10 cellular contexts compared by ENCODE assay signal in the genomic region with DNA sequence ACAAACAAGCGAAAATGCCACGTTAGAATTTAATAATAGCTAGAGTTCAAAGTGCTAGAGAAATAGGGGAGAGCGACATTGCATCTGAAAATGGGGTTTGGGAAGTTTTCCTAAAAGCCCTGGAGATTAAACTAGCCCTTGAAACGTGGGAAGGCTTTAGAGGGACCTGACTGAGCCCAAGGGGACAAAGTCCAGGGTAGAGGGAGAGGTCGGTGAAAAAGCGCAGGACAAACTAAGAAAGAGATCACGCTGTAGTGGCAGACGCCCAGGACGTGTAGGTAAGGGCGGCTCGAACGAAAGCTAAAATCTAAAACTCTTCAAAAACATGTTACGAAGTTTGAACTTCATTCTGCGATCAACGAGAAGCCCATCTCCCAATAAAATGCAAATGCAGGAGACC. TPM values are rescaled to one million over a fixed set of nuclear protein-coding genes. Genes with fewer than 3 reads are reported as not detected.
DNase-seq lines count a peak whose midpoint lies in the region; ATAC-seq, FAIRE-seq and TF ChIP-seq lines count a peak whose summit lies in the region.
"Had no signal": no experiment of that assay in that cellular context is flagged by ENCODE, and none has a peak within 500 bp of the region (broad histone marks: within the 10 kb centered on the region; RNA-seq: fewer than 3 reads in every experiment).

No MANE protein-coding gene starts in this region.

- no peak for TF ChIP-seq CTCF in Calu3 (IDR thresholded peaks at IDR 0.05; ENCODE audit: unreplicated experiment)
- no peak for TF ChIP-seq CTCF in Peyer's patch (IDR thresholded peaks at IDR 0.05)
- no peak for TF ChIP-seq CTCF in endothelial cell of umbilical vein (IDR thresholded peaks at IDR 0.05; ENCODE audit: extremely low read depth in 1 of 2, insufficient read depth in 1 of 2, low read depth in 1 of 2, low read length in 2 of 2)
- TF ChIP-seq CTCF in parathyroid adenoma (IDR thresholded peaks at IDR 0.05), result no peak

- POLR2A ChIA-PET in endothelial cell of umbilical vein (lab: Charles Lee), result interaction anchor here (1.1 to 1.2 kb wide), 2 partner anchors 8 to 17 kb away, joined by 5 read pairs; no protein-coding TSS in a partner anchor

- H3K27me3 ChIP-seq in Peyer's patch (no peaks in the 10 kb centered on the region), endothelial cell of umbilical vein (ENCODE audit: control insufficient read depth in 2 of 2, insufficient read depth in 2 of 2, low read length in 2 of 2) (no peaks in the 10 kb centered on the region), parathyroid adenoma (ENCODE audit: control insufficient read depth, insufficient read depth, low read length) (no peaks in the 10 kb centered on the region)

- no peaks in the 10 kb centered on the region for H3K9me1 ChIP-seq in endothelial cell of umbilical vein (replicated peaks; ENCODE audit: control insufficient read depth, extremely low read depth, insufficient read depth, low read length)

- CTCF ChIA-PET in Calu3 (lab: Charles Lee) (interaction anchor here (0.8 kb wide), 1 partner anchor 8 kb away, joined by 4 read pairs; no protein-coding TSS in a partner anchor), endothelial cell of umbilical vein (lab: Charles Lee) (interaction anchor here (1.4 kb wide), 1 partner anchor 108 kb away, joined by 3 read pairs; no protein-coding TSS in a partner anchor)

- H3K36me3 ChIP-seq in Peyer's patch, result no peaks in the 10 kb centered on the region
- H3K36me3 ChIP-seq in endothelial cell of umbilical vein (ENCODE audit: control insufficient read depth in 2 of 2, extremely low read depth in 1 of 2, insufficient read depth in 2 of 2, low read length in 2 of 2), result no peaks in the 10 kb centered on the region
- no peaks in the 10 kb centered on the region for H3K36me3 ChIP-seq in parathyroid adenoma (ENCODE audit: control insufficient read depth, insufficient read depth, low read length)

- BruUV-seq in Calu3 (replicated peaks; lab: Mats Ljungman, UMichigan), result no TSS peak
- BruUV-seq in endothelial cell of umbilical vein (replicated peaks; lab: Mats Ljungman, UMichigan), result no TSS peak

- intact Hi-C loops in Calu3 (cut with micrococcal nuclease; ENCODE audit: unreplicated experiment), result loop anchor here (5.0 kb wide), 1 partner anchor 107 kb away; no protein-coding TSS in a partner anchor
- intact Hi-C loops in endothelial cell of umbilical vein (cut with micrococcal nuclease), result loop anchor here (1.0 to 10.0 kb wide), 4 partner anchors 53 to 199 kb away; no protein-coding TSS in a partner anchor

- no peaks in the 10 kb centered on the region for H3K27me3 Mint-ChIP-seq in Calu3 (ENCODE audit: unreplicated experiment)

- H3K79me2 ChIP-seq in endothelial cell of umbilical vein (ENCODE audit: control insufficient read depth, insufficient read depth, low read length) (peaks cover 30% of the 10 kb centered on the region), parathyroid adenoma (no peaks in the 10 kb centered on the region)

- no peaks in the 10 kb centered on the region for H3K4me1 ChIP-seq in Peyer's patch
- peaks cover 8% of the 10 kb centered on the region for H3K4me1 ChIP-seq in endothelial cell of umbilical vein (ENCODE audit: control insufficient read depth, extremely low read depth, insufficient read depth, low read length)
- peaks cover 4% of the 10 kb centered on the region for H3K4me1 ChIP-seq in parathyroid adenoma

- no peaks in the 10 kb centered on the region for H3K9me3 Mint-ChIP-seq in Calu3 (ENCODE audit: low read depth, unreplicated experiment)

- H3K9ac ChIP-seq in endothelial cell of umbilical vein (replicated peaks; ENCODE audit: extremely low read depth, insufficient read depth, low read length) (peak overlapping the region; percentile 84), parathyroid adenoma (no peak overlapping the region)

- peak; percentile 79 for FAIRE-seq in endothelial cell of umbilical vein (lab: Jason Lieb, UNC)

- DNase-seq in Calu3 (no peak), Peyer's patch (peak in 2 of 3 donors; percentile 48 to 65), endothelial cell of umbilical vein (ENCODE audit: low read depth, low spot score) (no peak), DMS79 (lab: John Stamatoyannopoulos, UW) (no peak), NCI-H748 treated with DMSO at 0.1 percent for 48 hours (lab: John Stamatoyannopoulos, UW) (no peak)

- TF ChIP-seq POLR2A in Peyer's patch (IDR thresholded peaks at IDR 0.05), result no peak
- no peak for TF ChIP-seq POLR2A in endothelial cell of umbilical vein (IDR thresholded peaks at IDR 0.05; ENCODE audit: low read depth, low read length)

- H3K27ac ChIP-seq in Peyer's patch (peak overlapping the region; percentile 93 to 100 (median 98)), endothelial cell of umbilical vein (ENCODE audit: insufficient read depth, low read depth, low read length) (peak overlapping the region; percentile 9), parathyroid adenoma (peak overlapping the region; percentile 91)

- H3K4me3 ChIP-seq in Peyer's patch, result peak overlapping the region in 3 of 4 donors; percentile 77 to 93 (median 84)
- peak overlapping the region in 2 of 3 experiments; percentile 59 to 83 for H3K4me3 ChIP-seq in endothelial cell of umbilical vein (replicated peaks in 1 of 3; ENCODE audit: insufficient read depth in 1 of 3, low read depth in 1 of 3, low read length in 3 of 3)
- H3K4me3 ChIP-seq in parathyroid adenoma (ENCODE audit: low read depth, low read length), result peak overlapping the region; percentile 66

- H4K20me1 ChIP-seq in endothelial cell of umbilical vein (replicated peaks; ENCODE audit: control insufficient read depth, extremely low read depth, insufficient read depth, low read length), result peaks cover 2% of the 10 kb centered on the region

- H3K4me3 Mint-ChIP-seq in Calu3 (ENCODE audit: low read depth, unreplicated experiment), result peak overlapping the region; percentile 86

- dilution Hi-C loops in endothelial cell of umbilical vein (cut with MboI; ENCODE audit: extremely low pct_ligation_motif_present, low sequenced_read_pairs), result no loop called here

- H2AFZ ChIP-seq in endothelial cell of umbilical vein (ENCODE audit: low read depth, low read length) (peak overlapping the region; percentile 60), parathyroid adenoma (peak overlapping the region; percentile 91)

- no peak for ATAC-seq in GM21526 (IDR thresholded peaks at IDR 0.05; ENCODE audit: low FRiP score, unreplicated experiment)
- ATAC-seq in HG02642 (IDR thresholded peaks at IDR 0.05; ENCODE audit: poor library complexity, unreplicated experiment), result no peak

- H3K4me2 ChIP-seq in endothelial cell of umbilical vein (ENCODE audit: insufficient read depth, low read length), result peak overlapping the region; percentile 48
- peak overlapping the region; percentile 75 for H3K4me2 ChIP-seq in parathyroid adenoma (ENCODE audit: low read length)

- peaks cover 30% of the 10 kb centered on the region for H3K36me3 Mint-ChIP-seq in Calu3 (ENCODE audit: insufficient read depth, unreplicated experiment)

- H3K27ac Mint-ChIP-seq in Calu3 (ENCODE audit: unreplicated experiment), result peak overlapping the region; percentile 96

- H3K4me1 Mint-ChIP-seq in Calu3 (ENCODE audit: low read depth, unreplicated experiment), result peaks cover 18% of the 10 kb centered on the region

- H3K9me3 ChIP-seq in Peyer's patch, result no peaks in the 10 kb centered on the region
- no peaks in the 10 kb centered on the region for H3K9me3 ChIP-seq in endothelial cell of umbilical vein (replicated peaks; ENCODE audit: control insufficient read depth, insufficient read depth, low read length)
- H3K9me3 ChIP-seq in parathyroid adenoma (ENCODE audit: control insufficient read depth, low read length), result no peaks in the 10 kb centered on the region

TF ChIP-seq in endothelial cell of umbilical vein, 7 proteins besides CTCF, POLR2A, EP300 and RAD21:
- TF ChIP-seq POLR2AphosphoS5 (IDR thresholded peaks at IDR 0.05; ENCODE audit: insufficient read depth, low read depth, low read length) (no peak), FOS (IDR thresholded peaks at IDR 0.05; ENCODE audit: borderline replicate concordance, insufficient read depth, low read length) (no peak), GATA2 (IDR thresholded peaks at IDR 0.05; ENCODE audit: insufficient read depth, insufficient read length, low read depth, low read length) (no peak), EZH2 (IDR thresholded peaks at IDR 0.05; ENCODE audit: borderline replicate concordance, low read depth, low read length, severe bottlenecking) (no peak), MYC (IDR thresholded peaks at IDR 0.05; ENCODE audit: low read depth, low read length) (no peak), JUN (IDR thresholded peaks at IDR 0.05; ENCODE audit: borderline replicate concordance, insufficient read depth, insufficient read length, low read depth) (no peak)
- TF ChIP-seq, protein P1, sequence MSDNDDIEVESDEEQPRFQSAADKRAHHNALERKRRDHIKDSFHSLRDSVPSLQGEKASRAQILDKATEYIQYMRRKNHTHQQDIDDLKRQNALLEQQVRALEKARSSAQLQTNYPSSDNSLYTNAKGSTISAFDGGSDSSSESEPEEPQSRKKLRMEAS (IDR thresholded peaks at IDR 0.05; ENCODE audit: insufficient read depth, insufficient read length), result no peak

RNA-seq across cellular contexts. Expression of a gene that starts 1.1 kb away (rescaled TPM):
- total RNA-seq in Calu3 (2022) (19.0 and 19.7 TPM in 2 replicates), Peyer's patch (10 to 100 TPM in 2 of 4 donors, 1 to 10 TPM in 2; 8.9 to 46.2 (median 13.1) TPM), endothelial cell of umbilical vein (29.5 and 31.8 TPM in 2 replicates)
- 6.9 and 9.1 TPM in 2 replicates for polyA plus RNA-seq in endothelial cell of umbilical vein
- 10.8 and 11.1 TPM in 2 replicates for polyA plus RNA-seq in endothelial cell of umbilical vein (2011; cell fraction: cytosol; rRNA removed)
- polyA plus RNA-seq in endothelial cell of umbilical vein (2011; cell fraction: nucleus; rRNA removed), result 23.0 and 32.7 TPM in 2 replicates
- polyA plus RNA-seq in endothelial cell of umbilical vein (2012), result 18.4 and 27.5 TPM in 2 replicates
- 23.3 and 29.5 TPM in 2 replicates for polyA minus RNA-seq in endothelial cell of umbilical vein
- 14.3 TPM for polyA minus RNA-seq in endothelial cell of umbilical vein (2011; cell fraction: cytosol; rRNA and poly(A)+ RNA removed)
- polyA minus RNA-seq in endothelial cell of umbilical vein (2011; cell fraction: nucleus; rRNA and poly(A)+ RNA removed), result 30.4 and 47.4 TPM in 2 replicates

RNA-seq across cellular contexts. Expression of a gene that starts 31.4 kb away (rescaled TPM):
- total RNA-seq in Calu3 (2022) (not detected in 2 replicates), Peyer's patch (not detected), endothelial cell of umbilical vein (not detected in 2 replicates)
- polyA plus RNA-seq in endothelial cell of umbilical vein, result not detected in 2 replicates
- not detected in 2 replicates for polyA plus RNA-seq in endothelial cell of umbilical vein (2011; cell fraction: cytosol; rRNA removed)
- polyA plus RNA-seq in endothelial cell of umbilical vein (2011; cell fraction: nucleus; rRNA removed), result not detected in 2 replicates
- not detected in 2 replicates for polyA plus RNA-seq in endothelial cell of umbilical vein (2012)
- polyA minus RNA-seq in endothelial cell of umbilical vein, result not detected in 2 replicates
- polyA minus RNA-seq in endothelial cell of umbilical vein (2011; cell fraction: cytosol; rRNA and poly(A)+ RNA removed), result not detected
- not detected in 2 replicates for polyA minus RNA-seq in endothelial cell of umbilical vein (2011; cell fraction: nucleus; rRNA and poly(A)+ RNA removed)
- total RNA-seq: mononuclear cell, RPMI7951 had no signal

Comparison
In these comparisons a context has a peak if more than half of its experiments do, and no peak if none do; other contexts are left out.
1. DNase-seq: peak in Peyer's patch (2 of 3); none in Calu3 (single experiment), endothelial cell of umbilical vein (single experiment), DMS79 (single experiment) and NCI-H748 treated with DMSO at 0.1 percent for 48 hours (single experiment).
2. H3K27ac ChIP-seq: peak in every context shown above with its lines; median percentile 98 in Peyer's patch; 91 in parathyroid adenoma; 9 in endothelial cell of umbilical vein.
3. Peak in every context shown above with its lines, with median percentiles within 50 percentile points of each other: H3K4me3 ChIP-seq.